ENCODE assay signal across 26 cellular contexts in the genomic region with DNA sequence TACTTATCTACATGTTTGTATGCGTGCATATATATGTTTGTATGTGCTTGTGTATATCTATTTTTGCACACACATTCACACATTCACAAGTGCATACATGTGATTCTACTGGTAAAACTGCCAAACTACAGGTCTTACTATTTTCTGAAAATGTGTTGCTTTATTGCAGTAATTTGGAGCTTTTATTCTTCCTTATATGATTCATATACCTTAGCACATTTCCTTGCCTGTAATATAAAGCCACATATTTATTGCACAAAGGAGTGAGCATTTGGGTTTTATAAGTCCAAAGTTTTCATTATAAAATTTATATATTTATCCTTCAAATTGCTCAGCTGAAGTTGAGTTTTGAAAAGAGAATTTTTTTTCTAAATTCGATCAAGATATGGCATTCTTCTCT.
A peak's percentile ranks its signal among the peaks of the same experiment; 100 is the strongest.
DNase-seq lines count a peak whose midpoint lies in the region; ATAC-seq, FAIRE-seq and TF ChIP-seq lines count a peak whose summit lies in the region.
"Had no signal": no experiment of that assay in that cellular context is flagged by ENCODE, and none has a peak within 500 bp of the region (broad histone marks: within the 10 kb centered on the region; RNA-seq: fewer than 3 reads in every experiment).

No MANE protein-coding gene starts in this region.

- 64 to 85% methylated on average over 2 of the region's 2 CpGs for WGBS in pancreas, 2 donors
- no CpG with 5 or more reads among the region's 2 CpGs for whole genome bisulfite sequencing in trophoblast cell (ENCODE audit: extremely low coverage, insufficient coverage, insufficient read length)

- H4K20me1 ChIP-seq in SU-DHL-6 (ENCODE audit: low read depth, low read length), result no peaks in the 10 kb centered on the region
- H4K20me1 ChIP-seq: BLaER1 had no signal

- H3F3A ChIP-seq in SU-DHL-6 (ENCODE audit: insufficient read depth), result no peaks in the 10 kb centered on the region

- no peak overlapping the region for H3K14ac ChIP-seq in trophoblast cell (ENCODE audit: low read length)

- H3K4me2 ChIP-seq in SU-DHL-6 (ENCODE audit: low read depth, low read length, poor library complexity, severe bottlenecking), result no peak overlapping the region
- H3K4me2 ChIP-seq in trophoblast cell (ENCODE audit: low read length), result no peak overlapping the region
- H3K4me2 ChIP-seq: BLaER1 had no signal

- ATAC-seq in left colon (peak; percentile 95), pancreas (no peak), upper lobe of right lung (no peak)
- ATAC-seq: GM12878 had no signal

- H2AFZ ChIP-seq in SU-DHL-6 (ENCODE audit: low read depth, low read length, severe bottlenecking) (peak overlapping the region; percentile 32), trophoblast cell (ENCODE audit: insufficient read depth, low read length, poor library complexity) (no peak overlapping the region)

- no peak overlapping the region for H3K4me3 ChIP-seq in SU-DHL-6 (ENCODE audit: insufficient read depth, low read length, poor library complexity, severe bottlenecking)
- no peak overlapping the region for H3K4me3 ChIP-seq in pancreas
- no peak overlapping the region for H3K4me3 ChIP-seq in upper lobe of right lung
- H3K4me3 ChIP-seq in trophoblast cell (ENCODE audit: low read depth, low read length), result no peak overlapping the region
- H3K4me3 ChIP-seq: BLaER1, GM12878 had no signal

- H4K12ac ChIP-seq in trophoblast cell (ENCODE audit: low read depth, low read length), result no peak overlapping the region

- TF ChIP-seq CTCF in SU-DHL-6 (IDR thresholded peaks at IDR 0.05; ENCODE audit: insufficient read depth, low read length, poor library complexity, severe bottlenecking) (no peak), pancreas (IDR thresholded peaks at IDR 0.05) (no peak), upper lobe of right lung (IDR thresholded peaks at IDR 0.05) (no peak)

- no peak overlapping the region for H2AK5ac ChIP-seq in trophoblast cell (ENCODE audit: low read length)

- no peaks in the 10 kb centered on the region for H3K79me2 ChIP-seq in SU-DHL-6 (ENCODE audit: insufficient read depth, low read length)
- H3K79me2 ChIP-seq in trophoblast cell (ENCODE audit: control insufficient read depth, insufficient read depth, low read length, poor library complexity), result no peaks in the 10 kb centered on the region

- H3K27me3 ChIP-seq in SU-DHL-6 (ENCODE audit: low read length), result no peaks in the 10 kb centered on the region
- no peaks in the 10 kb centered on the region for H3K27me3 ChIP-seq in pancreas
- no peaks in the 10 kb centered on the region for H3K27me3 ChIP-seq in upper lobe of right lung
- no peaks in the 10 kb centered on the region for H3K27me3 ChIP-seq in trophoblast cell (ENCODE audit: insufficient read depth, low read length)
- H3K27me3 ChIP-seq: BE2C, BLaER1 had no signal

- intact Hi-C loops in left colon (cut with DNase I, micrococcal nuclease), result no loop called here
- intact Hi-C loops in pancreas (cut with DNase I), result no loop called here
- intact Hi-C loops in upper lobe of right lung (cut with DNase I), result no loop called here

- H4K91ac ChIP-seq in trophoblast cell (ENCODE audit: low read depth, low read length), result no peak overlapping the region

- H3K36me3 ChIP-seq in SU-DHL-6 (ENCODE audit: low read length), result no peaks in the 10 kb centered on the region
- no peaks in the 10 kb centered on the region for H3K36me3 ChIP-seq in pancreas
- H3K36me3 ChIP-seq in upper lobe of right lung, result no peaks in the 10 kb centered on the region
- H3K36me3 ChIP-seq in trophoblast cell (ENCODE audit: control insufficient read depth in 1 of 2, insufficient read depth in 2 of 2, low read length in 2 of 2), result no peaks in the 10 kb centered on the region
- H3K36me3 ChIP-seq: BE2C, BLaER1 had no signal

- H3K9me3 ChIP-seq in SU-DHL-6 (ENCODE audit: insufficient read depth, low read length) (no peaks in the 10 kb centered on the region), pancreas (no peaks in the 10 kb centered on the region), upper lobe of right lung (no peaks in the 10 kb centered on the region), trophoblast cell (ENCODE audit: insufficient read depth, low read depth, low read length) (no peaks in the 10 kb centered on the region)
- H3K9me3 ChIP-seq: BE2C, BLaER1 had no signal

- H4K8ac ChIP-seq in trophoblast cell (ENCODE audit: low read depth, low read length), result no peak overlapping the region

- no peak overlapping the region for H3K18ac ChIP-seq in trophoblast cell (ENCODE audit: low read length)

- H3K23ac ChIP-seq in trophoblast cell (ENCODE audit: low read length), result no peak overlapping the region

- no peak for DNase-seq in left colon
- no peak for DNase-seq in pancreas
- no peak for DNase-seq in NCI-H146 treated with DMSO at 0.1 percent for 48 hours (lab: John Stamatoyannopoulos, UW; ENCODE audit: unreplicated experiment)
- no peak for DNase-seq in upper lobe of right lung
- DNase-seq in trophoblast cell, result no peak
- DNase-seq: 8988T; ACHN; BE2C; C1 segment of cervical spinal cord; CD4-positive, alpha-beta memory T cell; CD4-positive, CD25-positive, alpha-beta regulatory T cell; CD8-positive, alpha-beta memory T cell; COR-L47; DMS 273 treated with DMSO at 0.1 percent for 48 hours; DMS153; DMS53; DMS79; DND-41; EL; GDM1 had no signal

- H2BK5ac ChIP-seq in trophoblast cell (ENCODE audit: low read depth, low read length, poor library complexity), result no peak overlapping the region

- H3K9me2 ChIP-seq in SU-DHL-6 (replicated peaks; ENCODE audit: insufficient read depth, low read length), result no peaks in the 10 kb centered on the region

- H3K27ac ChIP-seq in SU-DHL-6 (ENCODE audit: low read depth, low read length) (no peak overlapping the region), pancreas (no peak overlapping the region), upper lobe of right lung (no peak overlapping the region), trophoblast cell (ENCODE audit: low read depth, low read length) (no peak overlapping the region)
- H3K27ac ChIP-seq: BLaER1 had no signal

- no peaks in the 10 kb centered on the region for H3K4me1 ChIP-seq in pancreas
- no peaks in the 10 kb centered on the region for H3K4me1 ChIP-seq in upper lobe of right lung
- no peaks in the 10 kb centered on the region for H3K4me1 ChIP-seq in trophoblast cell (ENCODE audit: control insufficient read depth in 1 of 2, insufficient read depth in 2 of 2, low read length in 2 of 2)
- H3K4me1 ChIP-seq: BE2C, BLaER1 had no signal

- H3K4ac ChIP-seq in trophoblast cell (ENCODE audit: low read depth, low read length), result no peak overlapping the region

- no peak overlapping the region for H2BK120ac ChIP-seq in trophoblast cell (ENCODE audit: insufficient read depth, low read length, poor library complexity)

- H3K9ac ChIP-seq in SU-DHL-6 (ENCODE audit: low read length), result no peak overlapping the region
- no peak overlapping the region for H3K9ac ChIP-seq in trophoblast cell (ENCODE audit: low read length)
- H3K9ac ChIP-seq: BLaER1 had no signal

- no peak overlapping the region for H2BK12ac ChIP-seq in trophoblast cell (ENCODE audit: low read length)

- H3K79me1 ChIP-seq in trophoblast cell (ENCODE audit: low read length), result no peaks in the 10 kb centered on the region

- FAIRE-seq in pancreas (lab: Jason Lieb, UNC), result peak; percentile 17
- FAIRE-seq: A204.1, GM12878, GM12892, GM18507 had no signal
